In the genomic region with DNA sequence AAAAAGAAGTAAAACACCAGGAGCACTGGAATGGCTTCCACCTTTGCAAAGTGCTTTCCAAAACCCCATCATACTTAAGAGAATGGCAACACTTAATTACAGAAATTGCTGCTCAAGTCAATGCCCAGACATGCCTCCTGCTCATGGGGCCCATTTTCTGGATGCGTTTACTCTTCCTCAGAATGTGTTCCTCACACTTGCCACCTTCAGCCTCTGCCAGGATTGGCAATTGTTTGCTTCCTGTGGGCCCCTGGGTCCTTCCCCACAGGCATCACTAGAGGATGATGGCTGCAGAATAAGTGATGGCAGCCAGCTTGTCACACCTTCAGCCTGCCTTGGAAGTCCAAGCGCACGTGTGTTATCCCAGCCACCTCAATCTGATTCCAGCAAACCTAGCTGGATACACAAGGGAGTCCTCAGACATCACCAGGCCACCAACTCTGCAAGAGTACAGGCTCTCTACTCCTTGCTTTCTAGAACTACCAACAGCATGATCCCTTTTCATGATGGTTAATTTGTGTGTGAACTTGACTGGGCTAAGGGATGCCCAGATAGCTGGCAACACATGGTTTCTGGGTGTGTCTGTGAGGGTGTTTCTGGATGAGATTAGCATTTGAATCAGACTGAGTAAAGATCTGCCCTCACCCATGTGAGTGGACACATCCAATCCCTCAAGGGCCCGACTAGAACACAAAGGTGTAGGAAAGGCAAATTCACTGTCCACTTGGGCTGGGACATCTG, we compare ENCODE assay signal across 1 cellular context.
TF ChIP-seq lines count a peak whose summit lies in the region.

No MANE protein-coding gene starts in this region.

TF ChIP-seq in K562, 482 proteins besides CTCF, POLR2A, EP300 and RAD21:
- peak; percentile 29; the same call in 1 of the 2 replicates for TF ChIP-seq MAX (CRISPR knock-in tag; IDR thresholded peaks at IDR 0.05)
- TF ChIP-seq PPARD (CRISPR knock-in tag; IDR thresholded peaks at IDR 0.05), result no peak
